Comparison of ENCODE assay signal across 21 cellular contexts in genomic region chr4:99879458-99879857, GRCh38.
"Had no signal": no experiment of that assay in that cellular context is flagged by ENCODE, and none has a peak within 500 bp of the region (broad histone marks: within the 10 kb centered on the region; RNA-seq: fewer than 3 reads in every experiment).

No MANE protein-coding gene starts in this region.

- H3K9me3 Mint-ChIP-seq: activated B cell treated with CpG ODN at 0.5 μM for 24 hours; activated CD4-positive, alpha-beta memory T cell treated with anti-CD3 and anti-CD28 coated beads, Interleukin-2, amount 10 ng/mL, durations not matched to agents 7 days and 5 days; activated naive CD4-positive, alpha-beta T cell treated with anti-CD3 and anti-CD28 coated beads for 36 hours; activated naive CD8-positive, alpha-beta T cell treated with anti-CD3 and anti-CD28 coated beads, Interleukin-2, amount 50 U/mL, for 24 hours; stimulated activated naive B cell treated with anti-CD40 and anti-IgM and Interleukin-4, amounts not matched to agents 10 μg/mL and 1 μg/mL and 100 μg/mL, for 72 hours; T-helper 2 cell treated with Interferon-gamma antibody and Interleukin-4, amounts not matched to agents 5 μg/mL and 100 μg/mL, for 36 hours had no signal

- H3K4me3 ChIP-seq: ascending aorta, thoracic aorta, upper lobe of left lung had no signal

- H3K4me1 ChIP-seq: ascending aorta, upper lobe of left lung had no signal

- H3K4me3 Mint-ChIP-seq: activated B cell treated with CpG ODN at 0.5 μM for 24 hours; activated CD4-positive, alpha-beta memory T cell treated with anti-CD3 and anti-CD28 coated beads, Interleukin-2, amount 10 ng/mL, durations not matched to agents 7 days and 5 days; activated CD8-positive, alpha-beta memory T cell treated with anti-CD3 and anti-CD28 coated beads, Interleukin-2, amount 10 ng/mL, durations not matched to agents 7 days and 5 days; activated naive CD4-positive, alpha-beta T cell treated with anti-CD3 and anti-CD28 coated beads for 36 hours; activated naive CD8-positive, alpha-beta T cell treated with anti-CD3 and anti-CD28 coated beads, Interleukin-2, amount 50 U/mL, for 24 hours; stimulated activated naive B cell treated with anti-CD40 and anti-IgM and Interleukin-4, amounts not matched to agents 10 μg/mL and 1 μg/mL and 100 μg/mL, for 72 hours; T-helper 2 cell treated with Interferon-gamma antibody and Interleukin-4, amounts not matched to agents 5 μg/mL and 100 μg/mL, for 36 hours had no signal

- H3K27ac ChIP-seq: ascending aorta, thoracic aorta, upper lobe of left lung had no signal

- H3K9me3 ChIP-seq: ascending aorta, thoracic aorta, upper lobe of left lung had no signal

- H3K27me3 Mint-ChIP-seq: activated B cell treated with CpG ODN at 0.5 μM for 24 hours; activated CD4-positive, alpha-beta memory T cell treated with anti-CD3 and anti-CD28 coated beads, Interleukin-2, amount 10 ng/mL, durations not matched to agents 7 days and 5 days; activated CD8-positive, alpha-beta memory T cell treated with anti-CD3 and anti-CD28 coated beads, Interleukin-2, amount 10 ng/mL, durations not matched to agents 7 days and 5 days; activated naive CD8-positive, alpha-beta T cell treated with anti-CD3 and anti-CD28 coated beads, Interleukin-2, amount 50 U/mL, for 24 hours; stimulated activated naive B cell treated with anti-CD40 and anti-IgM and Interleukin-4, amounts not matched to agents 10 μg/mL and 1 μg/mL and 100 μg/mL, for 72 hours had no signal

- DNase-seq: activated B cell treated with CpG ODN at 0.5 μM for 24 hours; activated CD4-positive, alpha-beta memory T cell treated with anti-CD3 and anti-CD28 coated beads, Interleukin-2, amount 10 ng/mL, durations not matched to agents 7 days and 5 days; activated CD4-positive, alpha-beta T cell treated with anti-CD3 and anti-CD28 coated beads for 4 hours; activated CD8-positive, alpha-beta memory T cell treated with anti-CD3 and anti-CD28 coated beads, Interleukin-2, amount 10 ng/mL, durations not matched to agents 7 days and 5 days; activated naive CD4-positive, alpha-beta T cell treated with anti-CD3 and anti-CD28 coated beads for 36 hours; activated naive CD8-positive, alpha-beta T cell treated with anti-CD3 and anti-CD28 coated beads, Interleukin-2, amount 50 U/mL, for 24 hours; cerebellar nuclear complex; effector CD4-positive, alpha-beta T cell; foreskin melanocyte; head of caudate nucleus; kidney; midbrain; occipital lobe; posterior cingulate gyrus; retina; stimulated activated naive B cell treated with anti-CD40 and anti-IgM and Interleukin-4, amounts not matched to agents 10 μg/mL and 1 μg/mL and 100 μg/mL, for 72 hours; upper lobe of left lung had no signal

- FAIRE-seq: kidney had no signal

- H3K4me1 Mint-ChIP-seq: activated CD4-positive, alpha-beta memory T cell treated with anti-CD3 and anti-CD28 coated beads, Interleukin-2, amount 10 ng/mL, durations not matched to agents 7 days and 5 days; activated CD8-positive, alpha-beta memory T cell treated with anti-CD3 and anti-CD28 coated beads, Interleukin-2, amount 10 ng/mL, durations not matched to agents 7 days and 5 days; activated naive CD8-positive, alpha-beta T cell treated with anti-CD3 and anti-CD28 coated beads, Interleukin-2, amount 50 U/mL, for 24 hours had no signal

- ATAC-seq: activated CD8-positive, alpha-beta memory T cell treated with anti-CD3 and anti-CD28 coated beads, Interleukin-2, amount 10 ng/mL, durations not matched to agents 7 days and 5 days; activated naive CD8-positive, alpha-beta T cell treated with anti-CD3 and anti-CD28 coated beads, Interleukin-2, amount 50 U/mL, for 24 hours; left lobe of liver; stimulated activated naive B cell treated with anti-CD40 and anti-IgM and Interleukin-4, amounts not matched to agents 10 μg/mL and 1 μg/mL and 100 μg/mL, for 72 hours had no signal

- H3K27me3 ChIP-seq: ascending aorta, upper lobe of left lung had no signal

- H3K27ac Mint-ChIP-seq: activated B cell treated with CpG ODN at 0.5 μM for 24 hours; activated CD4-positive, alpha-beta memory T cell treated with anti-CD3 and anti-CD28 coated beads, Interleukin-2, amount 10 ng/mL, durations not matched to agents 7 days and 5 days; activated CD8-positive, alpha-beta memory T cell treated with anti-CD3 and anti-CD28 coated beads, Interleukin-2, amount 10 ng/mL, durations not matched to agents 7 days and 5 days; activated naive CD4-positive, alpha-beta T cell treated with anti-CD3 and anti-CD28 coated beads for 36 hours; activated naive CD8-positive, alpha-beta T cell treated with anti-CD3 and anti-CD28 coated beads, Interleukin-2, amount 50 U/mL, for 24 hours; stimulated activated naive B cell treated with anti-CD40 and anti-IgM and Interleukin-4, amounts not matched to agents 10 μg/mL and 1 μg/mL and 100 μg/mL, for 72 hours; T-helper 2 cell treated with Interferon-gamma antibody and Interleukin-4, amounts not matched to agents 5 μg/mL and 100 μg/mL, for 36 hours had no signal
